In genomic region chr2:197480165-197481036, GRCh38 we compare ENCODE assay signal across 1 cellular context.
TF ChIP-seq lines count a peak whose summit lies in the region.

No MANE protein-coding gene starts in this region.

TF ChIP-seq in IMR-90, 13 proteins besides CTCF, POLR2A, EP300 and RAD21:
- TF ChIP-seq ELK1 (IDR thresholded peaks at IDR 0.05; ENCODE audit: borderline replicate concordance, low read depth, low read length) (no peak), CHD1 (IDR thresholded peaks at IDR 0.05; ENCODE audit: low read depth, low read length) (no peak), NFE2L2 (IDR thresholded peaks at IDR 0.05; ENCODE audit: low read depth, low read length) (no peak), RCOR1 (IDR thresholded peaks at IDR 0.05; ENCODE audit: insufficient replicate concordance, low read length) (no peak), MAZ (IDR thresholded peaks at IDR 0.05; ENCODE audit: borderline replicate concordance, low read depth, low read length) (no peak), BHLHE40 (IDR thresholded peaks at IDR 0.05; ENCODE audit: low read depth, low read length) (no peak), SMC3 (IDR thresholded peaks at IDR 0.05; ENCODE audit: low read depth, low read length) (no peak), RFX5 (IDR thresholded peaks at IDR 0.05; ENCODE audit: low read depth, low read length) (no peak), USF2 (IDR thresholded peaks at IDR 0.05; ENCODE audit: low read depth, low read length) (no peak), CEBPB (IDR thresholded peaks at IDR 0.05; ENCODE audit: low read depth, low read length) (no peak), MAFK (IDR thresholded peaks at IDR 0.05; ENCODE audit: low read depth, low read length) (no peak), FOS (IDR thresholded peaks at IDR 0.05; ENCODE audit: low read depth, low read length) (no peak), MXI1 (IDR thresholded peaks at IDR 0.05; ENCODE audit: borderline replicate concordance, low read depth, low read length) (no peak)
